Comparison of ENCODE assay signal across 1 cellular context in the genomic region with DNA sequence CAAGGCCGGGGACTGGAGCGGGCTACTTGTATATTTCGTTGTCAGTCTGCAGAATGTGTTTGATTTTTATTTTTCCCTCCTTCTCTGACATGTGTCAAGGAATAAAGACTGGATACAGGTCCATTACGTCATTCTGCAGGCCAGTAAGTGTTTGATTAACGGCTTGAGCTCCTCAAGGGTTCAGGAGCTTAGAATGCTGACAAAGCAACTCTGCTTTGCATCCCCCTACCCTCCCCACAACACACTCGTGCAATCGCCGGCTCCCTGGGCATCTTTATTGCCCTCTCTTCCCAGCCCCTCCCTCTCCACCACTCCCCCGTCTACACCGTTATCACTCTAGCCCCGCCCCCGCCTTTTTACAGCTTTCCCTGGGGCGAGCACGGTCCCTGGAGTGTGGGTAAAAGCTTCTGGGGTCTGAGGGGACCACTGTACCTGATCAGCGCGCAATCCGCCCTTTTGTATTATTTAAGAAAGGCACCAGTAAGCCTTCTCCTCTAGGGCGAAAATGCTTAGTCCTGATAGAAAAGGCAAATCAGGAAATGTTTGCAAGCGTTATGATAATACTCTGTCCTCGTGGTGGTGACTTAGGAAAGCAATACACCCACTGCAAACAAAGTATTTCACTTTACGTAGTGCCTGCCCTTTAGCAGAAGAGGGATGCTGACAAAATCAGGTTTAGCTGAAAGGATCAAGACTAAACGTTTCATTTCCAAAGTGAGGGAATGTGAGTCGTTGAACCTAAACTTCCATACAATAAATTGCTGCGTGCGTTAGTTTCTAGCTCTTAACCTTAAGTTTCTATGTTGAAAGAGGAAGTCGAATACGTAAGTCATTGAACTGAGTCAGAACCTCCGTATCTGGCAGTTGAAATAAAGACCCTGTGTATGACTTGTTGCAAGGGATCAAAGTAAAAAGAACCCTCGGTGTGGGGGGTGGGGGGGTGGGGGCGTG.
TF ChIP-seq lines count a peak whose summit lies in the region.

No MANE protein-coding gene starts in this region.

TF ChIP-seq in K562, 482 proteins besides CTCF, POLR2A, EP300 and RAD21 (continues in another document):
- TF ChIP-seq, protein P1, sequence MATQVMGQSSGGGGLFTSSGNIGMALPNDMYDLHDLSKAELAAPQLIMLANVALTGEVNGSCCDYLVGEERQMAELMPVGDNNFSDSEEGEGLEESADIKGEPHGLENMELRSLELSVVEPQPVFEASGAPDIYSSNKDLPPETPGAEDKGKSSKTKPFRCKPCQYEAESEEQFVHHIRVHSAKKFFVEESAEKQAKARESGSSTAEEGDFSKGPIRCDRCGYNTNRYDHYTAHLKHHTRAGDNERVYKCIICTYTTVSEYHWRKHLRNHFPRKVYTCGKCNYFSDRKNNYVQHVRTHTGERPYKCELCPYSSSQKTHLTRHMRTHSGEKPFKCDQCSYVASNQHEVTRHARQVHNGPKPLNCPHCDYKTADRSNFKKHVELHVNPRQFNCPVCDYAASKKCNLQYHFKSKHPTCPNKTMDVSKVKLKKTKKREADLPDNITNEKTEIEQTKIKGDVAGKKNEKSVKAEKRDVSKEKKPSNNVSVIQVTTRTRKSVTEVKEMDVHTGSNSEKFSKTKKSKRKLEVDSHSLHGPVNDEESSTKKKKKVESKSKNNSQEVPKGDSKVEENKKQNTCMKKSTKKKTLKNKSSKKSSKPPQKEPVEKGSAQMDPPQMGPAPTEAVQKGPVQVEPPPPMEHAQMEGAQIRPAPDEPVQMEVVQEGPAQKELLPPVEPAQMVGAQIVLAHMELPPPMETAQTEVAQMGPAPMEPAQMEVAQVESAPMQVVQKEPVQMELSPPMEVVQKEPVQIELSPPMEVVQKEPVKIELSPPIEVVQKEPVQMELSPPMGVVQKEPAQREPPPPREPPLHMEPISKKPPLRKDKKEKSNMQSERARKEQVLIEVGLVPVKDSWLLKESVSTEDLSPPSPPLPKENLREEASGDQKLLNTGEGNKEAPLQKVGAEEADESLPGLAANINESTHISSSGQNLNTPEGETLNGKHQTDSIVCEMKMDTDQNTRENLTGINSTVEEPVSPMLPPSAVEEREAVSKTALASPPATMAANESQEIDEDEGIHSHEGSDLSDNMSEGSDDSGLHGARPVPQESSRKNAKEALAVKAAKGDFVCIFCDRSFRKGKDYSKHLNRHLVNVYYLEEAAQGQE (CRISPR knock-in tag; IDR thresholded peaks at IDR 0.05; ENCODE audit: low read depth) = no peak
- no peak for TF ChIP-seq STAT5A (IDR thresholded peaks at IDR 0.05; ENCODE audit: borderline replicate concordance, low read length)
- TF ChIP-seq ZKSCAN1 (IDR thresholded peaks at IDR 0.05; ENCODE audit: low read depth, low read length) = no peak
- TF ChIP-seq TARDBP (IDR thresholded peaks at IDR 0.05) = no peak
- no peak for TF ChIP-seq CREB1 (IDR thresholded peaks at IDR 0.05)
- no peak for TF ChIP-seq CREB1 (CRISPR knock-in tag; IDR thresholded peaks at IDR 0.05)
- peak; percentile 49 for TF ChIP-seq EGR1 (conservative IDR thresholded peaks at IDR 0.05)
- TF ChIP-seq NR2C1 (IDR thresholded peaks at IDR 0.05) = no peak
- TF ChIP-seq NR2C1 (tag; IDR thresholded peaks at IDR 0.05) = no peak
- TF ChIP-seq FUS (optimal IDR thresholded peaks at IDR 0.05; ENCODE audit: low read depth, low read length) = no peak
- no peak for TF ChIP-seq POLR3G (IDR thresholded peaks at IDR 0.05; ENCODE audit: extremely low read depth, insufficient read length, insufficient replicate concordance)
- TF ChIP-seq CHD4 (IDR thresholded peaks at IDR 0.05; ENCODE audit: insufficient read depth, insufficient replicate concordance, low read depth, low read length, poor library complexity, severe bottlenecking) = no peak
- TF ChIP-seq, protein P2, sequence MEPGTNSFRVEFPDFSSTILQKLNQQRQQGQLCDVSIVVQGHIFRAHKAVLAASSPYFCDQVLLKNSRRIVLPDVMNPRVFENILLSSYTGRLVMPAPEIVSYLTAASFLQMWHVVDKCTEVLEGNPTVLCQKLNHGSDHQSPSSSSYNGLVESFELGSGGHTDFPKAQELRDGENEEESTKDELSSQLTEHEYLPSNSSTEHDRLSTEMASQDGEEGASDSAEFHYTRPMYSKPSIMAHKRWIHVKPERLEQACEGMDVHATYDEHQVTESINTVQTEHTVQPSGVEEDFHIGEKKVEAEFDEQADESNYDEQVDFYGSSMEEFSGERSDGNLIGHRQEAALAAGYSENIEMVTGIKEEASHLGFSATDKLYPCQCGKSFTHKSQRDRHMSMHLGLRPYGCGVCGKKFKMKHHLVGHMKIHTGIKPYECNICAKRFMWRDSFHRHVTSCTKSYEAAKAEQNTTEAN (CRISPR knock-in tag; IDR thresholded peaks at IDR 0.05) = no peak
- TF ChIP-seq C11orf30 (IDR thresholded peaks at IDR 0.05; ENCODE audit: low read depth) = peak; percentile 52; the same call in 1 of the 2 replicates
- TF ChIP-seq PTTG1 (tag; IDR thresholded peaks at IDR 0.05; ENCODE audit: low read depth) = no peak
- TF ChIP-seq RBFOX2 (IDR thresholded peaks at IDR 0.05; ENCODE audit: low read depth, low read length) = no peak
- no peak for TF ChIP-seq PHTF2 (CRISPR knock-in tag; IDR thresholded peaks at IDR 0.05)
- TF ChIP-seq, protein P3, sequence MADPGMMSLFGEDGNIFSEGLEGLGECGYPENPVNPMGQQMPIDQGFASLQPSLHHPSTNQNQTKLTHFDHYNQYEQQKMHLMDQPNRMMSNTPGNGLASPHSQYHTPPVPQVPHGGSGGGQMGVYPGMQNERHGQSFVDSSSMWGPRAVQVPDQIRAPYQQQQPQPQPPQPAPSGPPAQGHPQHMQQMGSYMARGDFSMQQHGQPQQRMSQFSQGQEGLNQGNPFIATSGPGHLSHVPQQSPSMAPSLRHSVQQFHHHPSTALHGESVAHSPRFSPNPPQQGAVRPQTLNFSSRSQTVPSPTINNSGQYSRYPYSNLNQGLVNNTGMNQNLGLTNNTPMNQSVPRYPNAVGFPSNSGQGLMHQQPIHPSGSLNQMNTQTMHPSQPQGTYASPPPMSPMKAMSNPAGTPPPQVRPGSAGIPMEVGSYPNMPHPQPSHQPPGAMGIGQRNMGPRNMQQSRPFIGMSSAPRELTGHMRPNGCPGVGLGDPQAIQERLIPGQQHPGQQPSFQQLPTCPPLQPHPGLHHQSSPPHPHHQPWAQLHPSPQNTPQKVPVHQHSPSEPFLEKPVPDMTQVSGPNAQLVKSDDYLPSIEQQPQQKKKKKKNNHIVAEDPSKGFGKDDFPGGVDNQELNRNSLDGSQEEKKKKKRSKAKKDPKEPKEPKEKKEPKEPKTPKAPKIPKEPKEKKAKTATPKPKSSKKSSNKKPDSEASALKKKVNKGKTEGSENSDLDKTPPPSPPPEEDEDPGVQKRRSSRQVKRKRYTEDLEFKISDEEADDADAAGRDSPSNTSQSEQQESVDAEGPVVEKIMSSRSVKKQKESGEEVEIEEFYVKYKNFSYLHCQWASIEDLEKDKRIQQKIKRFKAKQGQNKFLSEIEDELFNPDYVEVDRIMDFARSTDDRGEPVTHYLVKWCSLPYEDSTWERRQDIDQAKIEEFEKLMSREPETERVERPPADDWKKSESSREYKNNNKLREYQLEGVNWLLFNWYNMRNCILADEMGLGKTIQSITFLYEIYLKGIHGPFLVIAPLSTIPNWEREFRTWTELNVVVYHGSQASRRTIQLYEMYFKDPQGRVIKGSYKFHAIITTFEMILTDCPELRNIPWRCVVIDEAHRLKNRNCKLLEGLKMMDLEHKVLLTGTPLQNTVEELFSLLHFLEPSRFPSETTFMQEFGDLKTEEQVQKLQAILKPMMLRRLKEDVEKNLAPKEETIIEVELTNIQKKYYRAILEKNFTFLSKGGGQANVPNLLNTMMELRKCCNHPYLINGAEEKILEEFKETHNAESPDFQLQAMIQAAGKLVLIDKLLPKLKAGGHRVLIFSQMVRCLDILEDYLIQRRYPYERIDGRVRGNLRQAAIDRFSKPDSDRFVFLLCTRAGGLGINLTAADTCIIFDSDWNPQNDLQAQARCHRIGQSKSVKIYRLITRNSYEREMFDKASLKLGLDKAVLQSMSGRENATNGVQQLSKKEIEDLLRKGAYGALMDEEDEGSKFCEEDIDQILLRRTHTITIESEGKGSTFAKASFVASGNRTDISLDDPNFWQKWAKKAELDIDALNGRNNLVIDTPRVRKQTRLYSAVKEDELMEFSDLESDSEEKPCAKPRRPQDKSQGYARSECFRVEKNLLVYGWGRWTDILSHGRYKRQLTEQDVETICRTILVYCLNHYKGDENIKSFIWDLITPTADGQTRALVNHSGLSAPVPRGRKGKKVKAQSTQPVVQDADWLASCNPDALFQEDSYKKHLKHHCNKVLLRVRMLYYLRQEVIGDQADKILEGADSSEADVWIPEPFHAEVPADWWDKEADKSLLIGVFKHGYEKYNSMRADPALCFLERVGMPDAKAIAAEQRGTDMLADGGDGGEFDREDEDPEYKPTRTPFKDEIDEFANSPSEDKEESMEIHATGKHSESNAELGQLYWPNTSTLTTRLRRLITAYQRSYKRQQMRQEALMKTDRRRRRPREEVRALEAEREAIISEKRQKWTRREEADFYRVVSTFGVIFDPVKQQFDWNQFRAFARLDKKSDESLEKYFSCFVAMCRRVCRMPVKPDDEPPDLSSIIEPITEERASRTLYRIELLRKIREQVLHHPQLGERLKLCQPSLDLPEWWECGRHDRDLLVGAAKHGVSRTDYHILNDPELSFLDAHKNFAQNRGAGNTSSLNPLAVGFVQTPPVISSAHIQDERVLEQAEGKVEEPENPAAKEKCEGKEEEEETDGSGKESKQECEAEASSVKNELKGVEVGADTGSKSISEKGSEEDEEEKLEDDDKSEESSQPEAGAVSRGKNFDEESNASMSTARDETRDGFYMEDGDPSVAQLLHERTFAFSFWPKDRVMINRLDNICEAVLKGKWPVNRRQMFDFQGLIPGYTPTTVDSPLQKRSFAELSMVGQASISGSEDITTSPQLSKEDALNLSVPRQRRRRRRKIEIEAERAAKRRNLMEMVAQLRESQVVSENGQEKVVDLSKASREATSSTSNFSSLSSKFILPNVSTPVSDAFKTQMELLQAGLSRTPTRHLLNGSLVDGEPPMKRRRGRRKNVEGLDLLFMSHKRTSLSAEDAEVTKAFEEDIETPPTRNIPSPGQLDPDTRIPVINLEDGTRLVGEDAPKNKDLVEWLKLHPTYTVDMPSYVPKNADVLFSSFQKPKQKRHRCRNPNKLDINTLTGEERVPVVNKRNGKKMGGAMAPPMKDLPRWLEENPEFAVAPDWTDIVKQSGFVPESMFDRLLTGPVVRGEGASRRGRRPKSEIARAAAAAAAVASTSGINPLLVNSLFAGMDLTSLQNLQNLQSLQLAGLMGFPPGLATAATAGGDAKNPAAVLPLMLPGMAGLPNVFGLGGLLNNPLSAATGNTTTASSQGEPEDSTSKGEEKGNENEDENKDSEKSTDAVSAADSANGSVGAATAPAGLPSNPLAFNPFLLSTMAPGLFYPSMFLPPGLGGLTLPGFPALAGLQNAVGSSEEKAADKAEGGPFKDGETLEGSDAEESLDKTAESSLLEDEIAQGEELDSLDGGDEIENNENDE (IDR thresholded peaks at IDR 0.05; ENCODE audit: low read depth, low read length) = no peak
- TF ChIP-seq ZNF184 (CRISPR knock-in tag; IDR thresholded peaks at IDR 0.05) = no peak
- peak; percentile 17; the same call in 1 of the 2 replicates for TF ChIP-seq MAFK (IDR thresholded peaks at IDR 0.05; ENCODE audit: low read length)
- no peak for TF ChIP-seq POU5F1 (IDR thresholded peaks at IDR 0.05; ENCODE audit: borderline replicate concordance, low read depth, low read length, partially characterized antibody)
- no peak for TF ChIP-seq SRSF3 (IDR thresholded peaks at IDR 0.05; ENCODE audit: insufficient read depth, low read length)
- TF ChIP-seq, protein P4, sequence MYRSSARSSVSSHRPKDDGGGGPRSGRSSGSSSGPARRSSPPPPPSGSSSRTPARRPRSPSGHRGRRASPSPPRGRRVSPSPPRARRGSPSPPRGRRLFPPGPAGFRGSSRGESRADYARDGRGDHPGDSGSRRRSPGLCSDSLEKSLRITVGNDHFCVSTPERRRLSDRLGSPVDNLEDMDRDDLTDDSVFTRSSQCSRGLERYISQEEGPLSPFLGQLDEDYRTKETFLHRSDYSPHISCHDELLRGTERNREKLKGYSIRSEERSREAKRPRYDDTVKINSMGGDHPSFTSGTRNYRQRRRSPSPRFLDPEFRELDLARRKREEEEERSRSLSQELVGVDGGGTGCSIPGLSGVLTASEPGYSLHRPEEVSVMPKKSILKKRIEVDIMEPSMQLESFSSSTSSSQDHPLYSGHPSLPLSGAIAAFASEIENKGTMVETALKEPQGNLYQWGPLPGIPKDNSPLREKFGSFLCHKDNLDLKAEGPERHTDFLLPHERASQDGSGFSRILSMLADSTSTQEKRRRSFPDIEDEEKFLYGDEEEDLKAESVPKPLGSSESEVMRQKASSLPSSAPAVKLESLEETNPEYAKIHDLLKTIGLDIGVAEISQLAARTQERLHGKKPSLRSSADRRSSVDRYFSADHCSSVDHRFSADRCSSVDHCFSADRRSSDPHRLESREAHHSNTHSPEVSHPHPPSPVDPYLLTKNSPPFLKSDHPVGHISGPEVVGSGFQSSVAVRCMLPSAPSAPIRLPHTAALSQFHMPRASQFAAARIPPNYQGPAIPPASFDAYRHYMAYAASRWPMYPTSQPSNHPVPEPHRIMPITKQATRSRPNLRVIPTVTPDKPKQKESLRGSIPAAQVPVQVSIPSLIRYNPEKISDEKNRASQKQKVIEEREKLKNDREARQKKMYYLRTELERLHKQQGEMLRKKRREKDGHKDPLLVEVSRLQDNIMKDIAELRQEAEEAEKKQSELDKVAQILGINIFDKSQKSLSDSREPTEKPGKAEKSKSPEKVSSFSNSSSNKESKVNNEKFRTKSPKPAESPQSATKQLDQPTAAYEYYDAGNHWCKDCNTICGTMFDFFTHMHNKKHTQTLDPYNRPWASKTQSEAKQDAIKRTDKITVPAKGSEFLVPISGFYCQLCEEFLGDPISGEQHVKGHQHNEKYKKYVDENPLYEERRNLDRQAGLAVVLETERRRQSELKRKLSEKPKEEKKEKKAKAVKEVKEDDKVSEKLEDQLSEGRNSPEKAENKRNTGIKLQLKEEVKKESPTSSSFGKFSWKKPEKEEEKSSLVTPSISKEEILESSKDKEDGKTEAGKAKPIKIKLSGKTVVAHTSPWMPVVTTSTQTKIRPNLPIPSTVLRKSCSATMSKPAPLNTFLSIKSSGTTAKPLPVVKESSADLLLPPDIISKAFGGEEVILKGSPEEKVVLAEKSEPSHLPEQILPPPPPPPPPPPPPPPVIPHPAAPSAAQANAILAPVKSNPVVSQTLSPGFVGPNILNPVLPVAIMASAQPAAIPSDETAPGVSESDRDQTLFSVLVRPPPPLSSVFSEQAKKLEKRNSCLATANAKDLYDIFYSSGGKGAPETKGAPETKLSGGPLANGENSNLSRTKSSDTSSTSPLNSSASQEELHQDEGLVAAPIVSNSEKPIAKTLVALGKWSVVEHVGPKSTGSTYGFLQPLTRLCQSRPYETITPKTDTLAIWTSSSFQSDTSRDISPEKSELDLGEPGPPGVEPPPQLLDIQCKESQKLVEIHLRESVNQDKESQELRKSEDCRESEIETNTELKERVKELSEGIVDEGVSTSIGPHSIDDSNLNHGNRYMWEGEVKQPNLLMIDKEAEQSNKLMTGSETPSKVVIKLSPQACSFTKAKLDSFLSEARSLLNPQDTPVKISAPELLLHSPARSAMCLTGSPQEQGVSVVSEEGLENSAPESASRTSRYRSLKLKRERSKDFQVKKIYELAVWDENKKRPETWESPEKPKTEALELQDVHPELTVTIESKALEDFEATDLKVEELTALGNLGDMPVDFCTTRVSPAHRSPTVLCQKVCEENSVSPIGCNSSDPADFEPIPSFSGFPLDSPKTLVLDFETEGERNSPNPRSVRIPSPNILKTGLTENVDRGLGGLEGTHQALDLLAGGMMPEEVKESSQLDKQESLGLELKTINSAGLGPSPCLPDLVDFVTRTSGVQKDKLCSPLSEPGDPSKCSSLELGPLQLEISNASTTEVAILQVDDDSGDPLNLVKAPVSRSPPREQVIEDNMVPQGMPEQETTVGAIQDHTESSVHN (IDR thresholded peaks at IDR 0.05; ENCODE audit: borderline replicate concordance in 1 of 2, low read depth in 1 of 2) = no peak
